Comparison of ENCODE assay signal across 26 cellular contexts in genomic region chr12:124424516-124424905, GRCh38.
DNase-seq lines count a peak whose midpoint lies in the region; ATAC-seq and TF ChIP-seq lines count a peak whose summit lies in the region.
"Had no signal": no experiment of that assay in that cellular context is flagged by ENCODE, and none has a peak within 500 bp of the region (broad histone marks: within the 10 kb centered on the region; RNA-seq: fewer than 3 reads in every experiment).

No MANE protein-coding gene starts in this region.

- H2AFZ ChIP-seq in SK-N-SH (ENCODE audit: low read depth) = no peak overlapping the region
- H2AFZ ChIP-seq: parathyroid adenoma had no signal

- WGBS in SK-N-SH (ENCODE audit: low lambda C conversion rate) = 100% methylated on average over 4 of the region's 10 CpGs

- no peak overlapping the region for H3K9ac ChIP-seq in SK-N-SH
- H3K9ac ChIP-seq: parathyroid adenoma had no signal

- H3K36me3 Mint-ChIP-seq in brain = peaks cover 45% of the 10 kb centered on the region
- H3K36me3 Mint-ChIP-seq in natural killer cell treated with Interleukin-12 subunit alpha and Interleukin-12 subunit beta and Interleukin-15 and Interleukin-18, amount 100 ng/mL, for 72 hours = no peaks in the 10 kb centered on the region

- H3K27ac Mint-ChIP-seq in brain = peak overlapping the region; percentile 27 to 96 (median 89)
- H3K27ac Mint-ChIP-seq in natural killer cell treated with Interleukin-12 subunit alpha and Interleukin-12 subunit beta and Interleukin-15 and Interleukin-18, amount 100 ng/mL, for 72 hours = peak overlapping the region in 1 of 2 donors; percentile 41
- H3K27ac Mint-ChIP-seq: B cell, T-cell had no signal

- ATAC-seq in SK-N-SH treated with all-trans-retinoic acid at 6 μM for 48 hours (no peak), HG03097 (IDR thresholded peaks at IDR 0.05; ENCODE audit: low FRiP score, unreplicated experiment) (no peak)
- ATAC-seq in natural killer cell treated with Interleukin-12 subunit alpha and Interleukin-12 subunit beta and Interleukin-15 and Interleukin-18, amount 100 ng/mL, for 72 hours = no peak

- H3K4me1 Mint-ChIP-seq in brain = peaks cover 87% of the 10 kb centered on the region
- peaks cover 16 to 33% of the 10 kb centered on the region in 2 donors for H3K4me1 Mint-ChIP-seq in natural killer cell treated with Interleukin-12 subunit alpha and Interleukin-12 subunit beta and Interleukin-15 and Interleukin-18, amount 100 ng/mL, for 72 hours (ENCODE audit: low read depth in 2 of 2)
- H3K4me1 Mint-ChIP-seq: B cell, T-cell had no signal

- H4K20me1 ChIP-seq in SK-N-SH (ENCODE audit: insufficient read depth) = no peaks in the 10 kb centered on the region; the same call in 1 of the 2 replicates

- TF ChIP-seq EP300 in SK-N-SH (IDR thresholded peaks at IDR 0.05; ENCODE audit: borderline replicate concordance in 1 of 2, low read depth in 1 of 2, low read length in 1 of 2) = no peak

- H3K36me3 ChIP-seq in SK-N-SH (replicated peaks in 1 of 2; ENCODE audit: control insufficient read depth in 1 of 2, insufficient read depth in 2 of 2, low read length in 1 of 2) = peaks cover 12 to 52% of the 10 kb centered on the region in 2 experiments
- peaks cover 16 to 66% (median 29%) of the 10 kb centered on the region in 3 donors for H3K36me3 ChIP-seq in tibial artery

- POLR2A ChIA-PET in SK-N-SH (lab: Yijun Ruan, JAX) = no interaction called here

- peaks cover 37% of the 10 kb centered on the region; the same call in 1 of the 2 replicates for H3K79me2 ChIP-seq in SK-N-SH (ENCODE audit: insufficient read depth)

- H3F3A ChIP-seq in SK-N-SH (replicated peaks; ENCODE audit: insufficient read depth) = peaks cover 17% of the 10 kb centered on the region

- H3K27me3 ChIP-seq in SK-N-SH (ENCODE audit: insufficient read depth) = no peaks in the 10 kb centered on the region
- H3K27me3 ChIP-seq in tibial artery = no peaks in the 10 kb centered on the region
- H3K27me3 ChIP-seq: suprapubic skin had no signal

- TF ChIP-seq RAD21 in SK-N-SH (IDR thresholded peaks at IDR 0.05; ENCODE audit: low read length) = no peak

- H3K4me3 Mint-ChIP-seq in brain = peak overlapping the region in 1 of 5 experiments; percentile 35
- H3K4me3 Mint-ChIP-seq in natural killer cell treated with Interleukin-12 subunit alpha and Interleukin-12 subunit beta and Interleukin-15 and Interleukin-18, amount 100 ng/mL, for 72 hours = peak overlapping the region; percentile 63
- H3K4me3 Mint-ChIP-seq: B cell; central memory CD8-positive, alpha-beta T cell; T-cell had no signal

- intact Hi-C loops in tibial artery (cut with DNase I; ENCODE audit: low total_unique reads) = loop anchor here (5.0 kb wide), 1 partner anchor 37 kb away; no protein-coding TSS in a partner anchor

- H3K9me2 ChIP-seq in SK-N-SH = no peaks in the 10 kb centered on the region

- DNase-seq in SK-N-SH (no peak), tibial artery (no peak), HCEC 1CT (no peak)
- DNase-seq in natural killer cell treated with Interleukin-12 subunit alpha and Interleukin-12 subunit beta and Interleukin-15 and Interleukin-18, amount 100 ng/mL, for 72 hours (ENCODE audit: low spot score) = no peak
- DNase-seq in activated CD4-positive, alpha-beta T cell treated with anti-CD3 and anti-CD28 coated beads for 48 hours = no peak
- DNase-seq: activated CD8-positive, alpha-beta memory T cell treated with anti-CD3 and anti-CD28 coated beads for 24 hours; activated naive CD4-positive, alpha-beta T cell treated with anti-CD3 and anti-CD28 coated beads, Interleukin-2, amount 50 U/mL, for 16 hours; activated T-cell treated with anti-CD3 and anti-CD28 coated beads, Interleukin-2, amount 50 U/mL, for 48 hours; anterior cingulate cortex; DMS79; foreskin melanocyte; naive B cell; NCI-H1105 treated with DMSO at 0.1 percent for 48 hours; NCI-H2081; NCI-H82; SIG-M5 had no signal

- no peak overlapping the region for H3K4me2 ChIP-seq in SK-N-SH

- H3K27me3 Mint-ChIP-seq in brain = peaks cover 6% of the 10 kb centered on the region
- peaks cover 0 to 3% of the 10 kb centered on the region in 2 donors for H3K27me3 Mint-ChIP-seq in natural killer cell treated with Interleukin-12 subunit alpha and Interleukin-12 subunit beta and Interleukin-15 and Interleukin-18, amount 100 ng/mL, for 72 hours
- H3K27me3 Mint-ChIP-seq: B cell; central memory CD8-positive, alpha-beta T cell; naive B cell; T-cell had no signal

- no peaks in the 10 kb centered on the region for H3K9me3 Mint-ChIP-seq in brain
- no peaks in the 10 kb centered on the region for H3K9me3 Mint-ChIP-seq in natural killer cell treated with Interleukin-12 subunit alpha and Interleukin-12 subunit beta and Interleukin-15 and Interleukin-18, amount 100 ng/mL, for 72 hours
- H3K9me3 Mint-ChIP-seq: central memory CD8-positive, alpha-beta T cell; naive B cell; T-cell had no signal

- H3K4me1 ChIP-seq in SK-N-SH (ENCODE audit: control insufficient read depth in 1 of 2, insufficient read depth in 2 of 2, low read depth in 1 of 2, low read length in 1 of 2) = peaks cover 28 to 83% of the 10 kb centered on the region in 2 experiments
- H3K4me1 ChIP-seq in tibial artery = peaks cover 0 to 64% (median 47%) of the 10 kb centered on the region in 4 donors
- H3K4me1 ChIP-seq: parathyroid adenoma had no signal

- CTCF ChIA-PET in SK-N-SH (lab: Yijun Ruan, JAX) = interaction anchor here (0.8 to 3.0 kb wide), 4 partner anchors 15 to 342 kb away, joined by 3 to 12 read pairs (median 4); no protein-coding TSS in a partner anchor

- TF ChIP-seq CTCF in SK-N-SH (IDR thresholded peaks at IDR 0.05) (no peak), brain (conservative IDR thresholded peaks at IDR 0.05) (no peak), tibial artery (IDR thresholded peaks at IDR 0.05) (no peak)

- H3K9me3 ChIP-seq in SK-N-SH (no peaks in the 10 kb centered on the region), tibial artery (no peaks in the 10 kb centered on the region)
- H3K9me3 ChIP-seq: suprapubic skin had no signal

- H3K27ac ChIP-seq in SK-N-SH (ENCODE audit: low read depth in 2 of 2, low read length in 1 of 2) (peak overlapping the region; percentile 99), tibial artery (peak overlapping the region; percentile 83 to 92)
- H3K27ac ChIP-seq: 22Rv1, HL-60 had no signal

- H3K4me3 ChIP-seq in SK-N-SH (ENCODE audit: low read depth in 2 of 2, low read length in 1 of 2) (no peak overlapping the region), tibial artery (no peak overlapping the region)
- H3K4me3 ChIP-seq: suprapubic skin had no signal

TF ChIP-seq in SK-N-SH, 30 proteins besides CTCF, POLR2A, EP300 and RAD21:
- TF ChIP-seq CHD2 (IDR thresholded peaks at IDR 0.05; ENCODE audit: low read length, partially characterized antibody) = no peak
- no peak for TF ChIP-seq TCF12 (IDR thresholded peaks at IDR 0.05)
- no peak for TF ChIP-seq SMC3 (IDR thresholded peaks at IDR 0.05; ENCODE audit: low read depth, low read length)
- TF ChIP-seq ELF1 (IDR thresholded peaks at IDR 0.05) = no peak
- TF ChIP-seq NRF1 (IDR thresholded peaks at IDR 0.05; ENCODE audit: low read depth, low read length) = no peak

TF ChIP-seq in SK-N-SH treated with all-trans-retinoic acid at 6 μM for 48 hours, 23 proteins besides CTCF, POLR2A, EP300 and RAD21:
- TF ChIP-seq ZNF70 (CRISPR knock-in tag; IDR thresholded peaks at IDR 0.05) (no peak), ARNTL (CRISPR knock-in tag; IDR thresholded peaks at IDR 0.05; ENCODE audit: borderline replicate concordance, low read depth) (no peak), TSHZ2 (CRISPR knock-in tag; IDR thresholded peaks at IDR 0.05) (no peak), SNAI2 (CRISPR knock-in tag; IDR thresholded peaks at IDR 0.05) (no peak)
